ENCODE assay signal across 8 cellular contexts in genomic region chr17:64661731-64661980, GRCh38. TPM values are rescaled to one million over a fixed set of nuclear protein-coding genes. Genes with fewer than 3 reads are reported as not detected.
DNase-seq lines count a peak whose midpoint lies in the region; ATAC-seq and TF ChIP-seq lines count a peak whose summit lies in the region.

No MANE protein-coding gene starts in this region.

- H3K27ac ChIP-seq in testis = peak overlapping the region; percentile 55 to 96

- no peak for TF ChIP-seq CTCF in testis (IDR thresholded peaks at IDR 0.05)

- no peaks in the 10 kb centered on the region for H3K4me1 ChIP-seq in testis

- intact Hi-C loops in left colon (cut with DNase I, micrococcal nuclease) = no loop called here
- intact Hi-C loops in testis (cut with DNase I; ENCODE audit: low total_unique reads) = no loop called here

- H3K27me3 ChIP-seq in testis = no peaks in the 10 kb centered on the region

- 0% methylated on average over 9 to 26 of the region's 32 CpGs for WGBS in testis, 2 donors

- TF ChIP-seq POLR2A in testis (IDR thresholded peaks at IDR 0.05) = no peak

- DNase-seq in anterior cingulate cortex (lab: John Stamatoyannopoulos, UW) (peak in 36 of 58 donors; percentile 17 to 75 (median 52)), left colon (peak; percentile 36 to 60), testis (peak; percentile 65), hepatic stellate cell (ENCODE audit: low spot score) (no peak), occipital lobe (lab: John Stamatoyannopoulos, UW) (no peak), HT-29 (ENCODE audit: low spot score) (no peak)

- H3K9me3 ChIP-seq in testis = no peaks in the 10 kb centered on the region

- no peaks in the 10 kb centered on the region for H3K36me3 ChIP-seq in testis (ENCODE audit: low read depth, missing control alignments)

- peak overlapping the region; percentile 86 to 88 for H3K4me3 ChIP-seq in testis

- ATAC-seq in GM18873 (IDR thresholded peaks at IDR 0.05; ENCODE audit: low FRiP score, unreplicated experiment) = peak; percentile 6
- ATAC-seq in HG03196 (IDR thresholded peaks at IDR 0.05; ENCODE audit: unreplicated experiment) = peak; percentile 34
- ATAC-seq in left colon = peak; percentile 21

RNA-seq across cellular contexts. Expression of gene SMURF2, which starts 0.5 kb away (rescaled TPM):
- total RNA-seq in left colon (10 to 100 TPM; 14.1 to 20.0 TPM), testis (10 to 100 TPM; 28.9 to 32.2 TPM), occipital lobe (78.5 TPM)
- polyA plus RNA-seq in testis (ENCODE audit: insufficient read depth, low read depth, low replicate concordance) = 50.0 TPM
- 9.5 and 10.7 TPM in 2 replicates for total RNA-seq in HT-29 (2014; rRNA removed; shearing (Covaris generic))

Comparison
In these comparisons a context has a peak if more than half of its experiments do, and no peak if none do; other contexts are left out.
1. DNase-seq: peak in anterior cingulate cortex (36 of 58), left colon (2 of 2) and testis (single experiment); none in hepatic stellate cell (single experiment), occipital lobe (single experiment) and HT-29 (single experiment).
2. Peak in every context shown above with its lines, with median percentiles within 50 percentile points of each other: ATAC-seq.